In the genomic region with DNA sequence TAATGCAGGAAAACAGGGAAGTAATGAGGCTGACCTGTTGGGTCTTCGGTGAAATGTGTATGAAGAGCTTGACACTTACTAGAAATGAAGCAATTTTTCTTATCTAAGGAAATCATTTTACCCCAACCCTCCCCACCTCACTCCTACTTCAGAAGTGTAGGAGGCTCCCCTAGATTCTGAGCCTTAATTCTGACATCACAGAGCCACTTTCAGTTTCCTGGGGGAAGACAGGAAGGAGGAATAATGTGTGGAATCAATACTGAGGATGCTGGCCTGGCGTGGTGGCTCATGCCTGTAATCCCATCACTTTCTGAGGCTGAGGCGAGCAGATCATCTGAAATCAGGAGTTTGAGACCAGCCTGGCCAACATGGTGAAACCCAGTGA, we compare ENCODE assay signal across 1 cellular context.
TF ChIP-seq lines count a peak whose summit lies in the region.

No MANE protein-coding gene starts in this region.

TF ChIP-seq in HepG2, 621 proteins besides CTCF, POLR2A, EP300 and RAD21:
- TF ChIP-seq NAIF1 (CRISPR knock-in tag; IDR thresholded peaks at IDR 0.05; ENCODE audit: borderline replicate concordance), result no peak
- TF ChIP-seq ZIK1 (CRISPR knock-in tag; IDR thresholded peaks at IDR 0.05; ENCODE audit: borderline replicate concordance, low read depth), result no peak
- TF ChIP-seq, protein P1, sequence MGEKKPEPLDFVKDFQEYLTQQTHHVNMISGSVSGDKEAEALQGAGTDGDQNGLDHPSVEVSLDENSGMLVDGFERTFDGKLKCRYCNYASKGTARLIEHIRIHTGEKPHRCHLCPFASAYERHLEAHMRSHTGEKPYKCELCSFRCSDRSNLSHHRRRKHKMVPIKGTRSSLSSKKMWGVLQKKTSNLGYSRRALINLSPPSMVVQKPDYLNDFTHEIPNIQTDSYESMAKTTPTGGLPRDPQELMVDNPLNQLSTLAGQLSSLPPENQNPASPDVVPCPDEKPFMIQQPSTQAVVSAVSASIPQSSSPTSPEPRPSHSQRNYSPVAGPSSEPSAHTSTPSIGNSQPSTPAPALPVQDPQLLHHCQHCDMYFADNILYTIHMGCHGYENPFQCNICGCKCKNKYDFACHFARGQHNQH (CRISPR knock-in tag; IDR thresholded peaks at IDR 0.05), result no peak
- TF ChIP-seq U2AF1 (optimal IDR thresholded peaks at IDR 0.05; ENCODE audit: low read depth, low read length), result no peak
- TF ChIP-seq ZNF616 (CRISPR knock-in tag; IDR thresholded peaks at IDR 0.05; ENCODE audit: low read depth), result no peak
- no peak for TF ChIP-seq GATA4 (IDR thresholded peaks at IDR 0.05; ENCODE audit: borderline replicate concordance, low read depth)
- no peak for TF ChIP-seq MTF1 (CRISPR knock-in tag; IDR thresholded peaks at IDR 0.05)
- TF ChIP-seq EED (CRISPR knock-in tag; IDR thresholded peaks at IDR 0.05), result no peak
- TF ChIP-seq, protein P2, sequence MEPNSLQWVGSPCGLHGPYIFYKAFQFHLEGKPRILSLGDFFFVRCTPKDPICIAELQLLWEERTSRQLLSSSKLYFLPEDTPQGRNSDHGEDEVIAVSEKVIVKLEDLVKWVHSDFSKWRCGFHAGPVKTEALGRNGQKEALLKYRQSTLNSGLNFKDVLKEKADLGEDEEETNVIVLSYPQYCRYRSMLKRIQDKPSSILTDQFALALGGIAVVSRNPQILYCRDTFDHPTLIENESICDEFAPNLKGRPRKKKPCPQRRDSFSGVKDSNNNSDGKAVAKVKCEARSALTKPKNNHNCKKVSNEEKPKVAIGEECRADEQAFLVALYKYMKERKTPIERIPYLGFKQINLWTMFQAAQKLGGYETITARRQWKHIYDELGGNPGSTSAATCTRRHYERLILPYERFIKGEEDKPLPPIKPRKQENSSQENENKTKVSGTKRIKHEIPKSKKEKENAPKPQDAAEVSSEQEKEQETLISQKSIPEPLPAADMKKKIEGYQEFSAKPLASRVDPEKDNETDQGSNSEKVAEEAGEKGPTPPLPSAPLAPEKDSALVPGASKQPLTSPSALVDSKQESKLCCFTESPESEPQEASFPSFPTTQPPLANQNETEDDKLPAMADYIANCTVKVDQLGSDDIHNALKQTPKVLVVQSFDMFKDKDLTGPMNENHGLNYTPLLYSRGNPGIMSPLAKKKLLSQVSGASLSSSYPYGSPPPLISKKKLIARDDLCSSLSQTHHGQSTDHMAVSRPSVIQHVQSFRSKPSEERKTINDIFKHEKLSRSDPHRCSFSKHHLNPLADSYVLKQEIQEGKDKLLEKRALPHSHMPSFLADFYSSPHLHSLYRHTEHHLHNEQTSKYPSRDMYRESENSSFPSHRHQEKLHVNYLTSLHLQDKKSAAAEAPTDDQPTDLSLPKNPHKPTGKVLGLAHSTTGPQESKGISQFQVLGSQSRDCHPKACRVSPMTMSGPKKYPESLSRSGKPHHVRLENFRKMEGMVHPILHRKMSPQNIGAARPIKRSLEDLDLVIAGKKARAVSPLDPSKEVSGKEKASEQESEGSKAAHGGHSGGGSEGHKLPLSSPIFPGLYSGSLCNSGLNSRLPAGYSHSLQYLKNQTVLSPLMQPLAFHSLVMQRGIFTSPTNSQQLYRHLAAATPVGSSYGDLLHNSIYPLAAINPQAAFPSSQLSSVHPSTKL (CRISPR knock-in tag; IDR thresholded peaks at IDR 0.05), result no peak
- no peak for TF ChIP-seq ZNF572 (CRISPR knock-in tag; IDR thresholded peaks at IDR 0.05)
- no peak for TF ChIP-seq ZNF331 (CRISPR knock-in tag; IDR thresholded peaks at IDR 0.05)
- no peak for TF ChIP-seq ZNF24 (IDR thresholded peaks at IDR 0.05)
